1 cellular context compared by ENCODE assay signal in the genomic region with DNA sequence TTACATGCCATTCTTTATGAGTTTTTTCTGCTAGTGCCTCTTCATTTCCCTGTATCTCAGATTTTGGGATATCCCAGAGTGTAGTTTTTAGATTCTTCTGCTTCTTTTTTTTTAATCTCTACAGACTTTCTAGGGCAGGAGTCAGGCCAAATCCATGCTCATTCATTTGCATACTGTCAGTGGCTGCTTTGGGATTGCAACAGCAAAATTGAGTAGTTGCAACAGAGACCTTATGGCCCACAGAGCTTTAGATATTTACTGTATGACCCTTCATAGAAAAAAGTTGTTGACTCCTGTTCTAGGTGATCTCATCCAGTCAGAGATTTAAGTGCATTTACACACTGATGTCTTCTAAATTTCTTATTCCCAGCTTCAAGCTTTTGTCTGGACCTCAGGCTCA.
TF ChIP-seq lines count a peak whose summit lies in the region.

No MANE protein-coding gene starts in this region.

TF ChIP-seq in SK-N-SH, 30 proteins besides CTCF, POLR2A, EP300 and RAD21 (continued from another document):
- TF ChIP-seq, protein P1, sequence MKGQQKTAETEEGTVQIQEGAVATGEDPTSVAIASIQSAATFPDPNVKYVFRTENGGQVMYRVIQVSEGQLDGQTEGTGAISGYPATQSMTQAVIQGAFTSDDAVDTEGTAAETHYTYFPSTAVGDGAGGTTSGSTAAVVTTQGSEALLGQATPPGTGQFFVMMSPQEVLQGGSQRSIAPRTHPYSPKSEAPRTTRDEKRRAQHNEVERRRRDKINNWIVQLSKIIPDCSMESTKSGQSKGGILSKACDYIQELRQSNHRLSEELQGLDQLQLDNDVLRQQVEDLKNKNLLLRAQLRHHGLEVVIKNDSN (IDR thresholded peaks at IDR 0.05; ENCODE audit: borderline replicate concordance, low read depth): no peak
